ENCODE assay signal across 1 cellular context in the genomic region with DNA sequence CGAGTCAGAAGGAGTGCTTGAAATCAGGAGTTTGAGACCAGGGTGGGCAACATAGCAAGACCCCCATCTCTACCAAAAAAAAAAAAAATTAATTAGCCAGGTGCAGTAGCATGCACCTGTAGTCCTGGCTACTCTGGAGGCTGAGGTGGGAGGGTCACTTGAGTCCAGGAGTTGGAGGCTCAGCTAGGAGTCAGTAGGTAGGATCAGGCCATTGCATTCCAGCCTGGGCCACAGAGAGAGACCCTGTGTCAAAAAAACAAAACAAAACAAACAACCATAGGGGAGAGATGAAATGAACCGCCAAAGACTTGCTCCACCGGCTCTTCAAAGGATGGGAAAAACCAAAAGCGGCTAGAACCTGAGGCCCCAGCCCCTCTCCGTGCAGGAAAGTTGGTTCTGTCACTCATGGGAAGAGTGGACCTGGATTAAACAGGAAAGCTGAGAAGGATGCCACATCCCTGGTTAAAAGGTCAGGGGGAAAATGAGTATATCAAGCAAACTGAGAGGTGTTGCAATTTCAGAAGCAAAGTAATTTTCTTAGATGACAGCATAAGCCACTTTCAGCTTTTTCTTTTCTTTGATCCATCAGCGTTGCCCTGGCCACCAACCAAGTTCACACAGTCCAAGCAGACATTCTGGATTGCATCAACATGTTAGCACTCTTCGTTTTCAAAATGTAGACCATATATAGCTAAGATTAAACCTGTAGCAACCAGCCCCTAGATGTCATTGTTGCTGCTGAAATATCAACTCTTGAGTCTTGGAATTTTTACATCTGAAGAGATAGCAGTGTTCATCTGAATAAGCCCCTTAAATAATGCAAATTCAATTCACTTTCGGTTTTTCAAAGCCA.
A peak's percentile ranks its signal among the peaks of the same experiment; 100 is the strongest.
TF ChIP-seq lines count a peak whose summit lies in the region.

No MANE protein-coding gene starts in this region.

TF ChIP-seq in HepG2, 621 proteins besides CTCF, POLR2A, EP300 and RAD21 (continued from another document and continues in another):
- TF ChIP-seq, protein P1, sequence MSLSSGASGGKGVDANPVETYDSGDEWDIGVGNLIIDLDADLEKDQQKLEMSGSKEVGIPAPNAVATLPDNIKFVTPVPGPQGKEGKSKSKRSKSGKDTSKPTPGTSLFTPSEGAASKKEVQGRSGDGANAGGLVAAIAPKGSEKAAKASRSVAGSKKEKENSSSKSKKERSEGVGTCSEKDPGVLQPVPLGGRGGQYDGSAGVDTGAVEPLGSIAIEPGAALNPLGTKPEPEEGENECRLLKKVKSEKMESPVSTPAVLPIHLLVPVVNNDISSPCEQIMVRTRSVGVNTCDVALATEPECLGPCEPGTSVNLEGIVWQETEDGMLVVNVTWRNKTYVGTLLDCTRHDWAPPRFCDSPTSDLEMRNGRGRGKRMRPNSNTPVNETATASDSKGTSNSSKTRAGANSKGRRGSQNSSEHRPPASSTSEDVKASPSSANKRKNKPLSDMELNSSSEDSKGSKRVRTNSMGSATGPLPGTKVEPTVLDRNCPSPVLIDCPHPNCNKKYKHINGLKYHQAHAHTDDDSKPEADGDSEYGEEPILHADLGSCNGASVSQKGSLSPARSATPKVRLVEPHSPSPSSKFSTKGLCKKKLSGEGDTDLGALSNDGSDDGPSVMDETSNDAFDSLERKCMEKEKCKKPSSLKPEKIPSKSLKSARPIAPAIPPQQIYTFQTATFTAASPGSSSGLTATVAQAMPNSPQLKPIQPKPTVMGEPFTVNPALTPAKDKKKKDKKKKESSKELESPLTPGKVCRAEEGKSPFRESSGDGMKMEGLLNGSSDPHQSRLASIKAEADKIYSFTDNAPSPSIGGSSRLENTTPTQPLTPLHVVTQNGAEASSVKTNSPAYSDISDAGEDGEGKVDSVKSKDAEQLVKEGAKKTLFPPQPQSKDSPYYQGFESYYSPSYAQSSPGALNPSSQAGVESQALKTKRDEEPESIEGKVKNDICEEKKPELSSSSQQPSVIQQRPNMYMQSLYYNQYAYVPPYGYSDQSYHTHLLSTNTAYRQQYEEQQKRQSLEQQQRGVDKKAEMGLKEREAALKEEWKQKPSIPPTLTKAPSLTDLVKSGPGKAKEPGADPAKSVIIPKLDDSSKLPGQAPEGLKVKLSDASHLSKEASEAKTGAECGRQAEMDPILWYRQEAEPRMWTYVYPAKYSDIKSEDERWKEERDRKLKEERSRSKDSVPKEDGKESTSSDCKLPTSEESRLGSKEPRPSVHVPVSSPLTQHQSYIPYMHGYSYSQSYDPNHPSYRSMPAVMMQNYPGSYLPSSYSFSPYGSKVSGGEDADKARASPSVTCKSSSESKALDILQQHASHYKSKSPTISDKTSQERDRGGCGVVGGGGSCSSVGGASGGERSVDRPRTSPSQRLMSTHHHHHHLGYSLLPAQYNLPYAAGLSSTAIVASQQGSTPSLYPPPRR (CRISPR knock-in tag; IDR thresholded peaks at IDR 0.05; ENCODE audit: borderline replicate concordance) = no peak
- TF ChIP-seq, protein P2, sequence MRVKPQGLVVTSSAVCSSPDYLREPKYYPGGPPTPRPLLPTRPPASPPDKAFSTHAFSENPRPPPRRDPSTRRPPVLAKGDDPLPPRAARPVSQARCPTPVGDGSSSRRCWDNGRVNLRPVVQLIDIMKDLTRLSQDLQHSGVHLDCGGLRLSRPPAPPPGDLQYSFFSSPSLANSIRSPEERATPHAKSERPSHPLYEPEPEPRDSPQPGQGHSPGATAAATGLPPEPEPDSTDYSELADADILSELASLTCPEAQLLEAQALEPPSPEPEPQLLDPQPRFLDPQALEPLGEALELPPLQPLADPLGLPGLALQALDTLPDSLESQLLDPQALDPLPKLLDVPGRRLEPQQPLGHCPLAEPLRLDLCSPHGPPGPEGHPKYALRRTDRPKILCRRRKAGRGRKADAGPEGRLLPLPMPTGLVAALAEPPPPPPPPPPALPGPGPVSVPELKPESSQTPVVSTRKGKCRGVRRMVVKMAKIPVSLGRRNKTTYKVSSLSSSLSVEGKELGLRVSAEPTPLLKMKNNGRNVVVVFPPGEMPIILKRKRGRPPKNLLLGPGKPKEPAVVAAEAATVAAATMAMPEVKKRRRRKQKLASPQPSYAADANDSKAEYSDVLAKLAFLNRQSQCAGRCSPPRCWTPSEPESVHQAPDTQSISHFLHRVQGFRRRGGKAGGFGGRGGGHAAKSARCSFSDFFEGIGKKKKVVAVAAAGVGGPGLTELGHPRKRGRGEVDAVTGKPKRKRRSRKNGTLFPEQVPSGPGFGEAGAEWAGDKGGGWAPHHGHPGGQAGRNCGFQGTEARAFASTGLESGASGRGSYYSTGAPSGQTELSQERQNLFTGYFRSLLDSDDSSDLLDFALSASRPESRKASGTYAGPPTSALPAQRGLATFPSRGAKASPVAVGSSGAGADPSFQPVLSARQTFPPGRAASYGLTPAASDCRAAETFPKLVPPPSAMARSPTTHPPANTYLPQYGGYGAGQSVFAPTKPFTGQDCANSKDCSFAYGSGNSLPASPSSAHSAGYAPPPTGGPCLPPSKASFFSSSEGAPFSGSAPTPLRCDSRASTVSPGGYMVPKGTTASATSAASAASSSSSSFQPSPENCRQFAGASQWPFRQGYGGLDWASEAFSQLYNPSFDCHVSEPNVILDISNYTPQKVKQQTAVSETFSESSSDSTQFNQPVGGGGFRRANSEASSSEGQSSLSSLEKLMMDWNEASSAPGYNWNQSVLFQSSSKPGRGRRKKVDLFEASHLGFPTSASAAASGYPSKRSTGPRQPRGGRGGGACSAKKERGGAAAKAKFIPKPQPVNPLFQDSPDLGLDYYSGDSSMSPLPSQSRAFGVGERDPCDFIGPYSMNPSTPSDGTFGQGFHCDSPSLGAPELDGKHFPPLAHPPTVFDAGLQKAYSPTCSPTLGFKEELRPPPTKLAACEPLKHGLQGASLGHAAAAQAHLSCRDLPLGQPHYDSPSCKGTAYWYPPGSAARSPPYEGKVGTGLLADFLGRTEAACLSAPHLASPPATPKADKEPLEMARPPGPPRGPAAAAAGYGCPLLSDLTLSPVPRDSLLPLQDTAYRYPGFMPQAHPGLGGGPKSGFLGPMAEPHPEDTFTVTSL (CRISPR knock-in tag; IDR thresholded peaks at IDR 0.05; ENCODE audit: borderline replicate concordance) = peak; percentile 14; the same call in 1 of the 2 replicates
- TF ChIP-seq AHR (CRISPR knock-in tag; IDR thresholded peaks at IDR 0.05) = no peak
- TF ChIP-seq, protein P3, sequence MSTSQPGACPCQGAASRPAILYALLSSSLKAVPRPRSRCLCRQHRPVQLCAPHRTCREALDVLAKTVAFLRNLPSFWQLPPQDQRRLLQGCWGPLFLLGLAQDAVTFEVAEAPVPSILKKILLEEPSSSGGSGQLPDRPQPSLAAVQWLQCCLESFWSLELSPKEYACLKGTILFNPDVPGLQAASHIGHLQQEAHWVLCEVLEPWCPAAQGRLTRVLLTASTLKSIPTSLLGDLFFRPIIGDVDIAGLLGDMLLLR (CRISPR knock-in tag; IDR thresholded peaks at IDR 0.05) = no peak
- peak; percentile 52 for TF ChIP-seq FOSL2 (CRISPR knock-in tag; IDR thresholded peaks at IDR 0.05)
- no peak for TF ChIP-seq NR3C1 (CRISPR knock-in tag; IDR thresholded peaks at IDR 0.05)
- TF ChIP-seq ZNF878 (CRISPR knock-in tag; IDR thresholded peaks at IDR 0.05) = no peak
- TF ChIP-seq, protein P4, sequence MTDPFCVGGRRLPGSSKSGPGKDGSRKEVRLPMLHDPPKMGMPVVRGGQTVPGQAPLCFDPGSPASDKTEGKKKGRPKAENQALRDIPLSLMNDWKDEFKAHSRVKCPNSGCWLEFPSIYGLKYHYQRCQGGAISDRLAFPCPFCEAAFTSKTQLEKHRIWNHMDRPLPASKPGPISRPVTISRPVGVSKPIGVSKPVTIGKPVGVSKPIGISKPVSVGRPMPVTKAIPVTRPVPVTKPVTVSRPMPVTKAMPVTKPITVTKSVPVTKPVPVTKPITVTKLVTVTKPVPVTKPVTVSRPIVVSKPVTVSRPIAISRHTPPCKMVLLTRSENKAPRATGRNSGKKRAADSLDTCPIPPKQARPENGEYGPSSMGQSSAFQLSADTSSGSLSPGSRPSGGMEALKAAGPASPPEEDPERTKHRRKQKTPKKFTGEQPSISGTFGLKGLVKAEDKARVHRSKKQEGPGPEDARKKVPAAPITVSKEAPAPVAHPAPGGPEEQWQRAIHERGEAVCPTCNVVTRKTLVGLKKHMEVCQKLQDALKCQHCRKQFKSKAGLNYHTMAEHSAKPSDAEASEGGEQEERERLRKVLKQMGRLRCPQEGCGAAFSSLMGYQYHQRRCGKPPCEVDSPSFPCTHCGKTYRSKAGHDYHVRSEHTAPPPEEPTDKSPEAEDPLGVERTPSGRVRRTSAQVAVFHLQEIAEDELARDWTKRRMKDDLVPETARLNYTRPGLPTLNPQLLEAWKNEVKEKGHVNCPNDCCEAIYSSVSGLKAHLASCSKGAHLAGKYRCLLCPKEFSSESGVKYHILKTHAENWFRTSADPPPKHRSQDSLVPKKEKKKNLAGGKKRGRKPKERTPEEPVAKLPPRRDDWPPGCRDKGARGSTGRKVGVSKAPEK (CRISPR knock-in tag; IDR thresholded peaks at IDR 0.05; ENCODE audit: borderline replicate concordance) = no peak
- TF ChIP-seq CEBPB (IDR thresholded peaks at IDR 0.05; ENCODE audit: borderline replicate concordance, low read depth, low read length) = peak; percentile 73
- TF ChIP-seq, protein P5, sequence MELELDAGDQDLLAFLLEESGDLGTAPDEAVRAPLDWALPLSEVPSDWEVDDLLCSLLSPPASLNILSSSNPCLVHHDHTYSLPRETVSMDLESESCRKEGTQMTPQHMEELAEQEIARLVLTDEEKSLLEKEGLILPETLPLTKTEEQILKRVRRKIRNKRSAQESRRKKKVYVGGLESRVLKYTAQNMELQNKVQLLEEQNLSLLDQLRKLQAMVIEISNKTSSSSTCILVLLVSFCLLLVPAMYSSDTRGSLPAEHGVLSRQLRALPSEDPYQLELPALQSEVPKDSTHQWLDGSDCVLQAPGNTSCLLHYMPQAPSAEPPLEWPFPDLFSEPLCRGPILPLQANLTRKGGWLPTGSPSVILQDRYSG (CRISPR knock-in tag; IDR thresholded peaks at IDR 0.05) = no peak
- peak; percentile 65; the same call in 1 of the 2 replicates for TF ChIP-seq SOX5 (CRISPR knock-in tag; IDR thresholded peaks at IDR 0.05; ENCODE audit: borderline replicate concordance)
- TF ChIP-seq, protein P6, sequence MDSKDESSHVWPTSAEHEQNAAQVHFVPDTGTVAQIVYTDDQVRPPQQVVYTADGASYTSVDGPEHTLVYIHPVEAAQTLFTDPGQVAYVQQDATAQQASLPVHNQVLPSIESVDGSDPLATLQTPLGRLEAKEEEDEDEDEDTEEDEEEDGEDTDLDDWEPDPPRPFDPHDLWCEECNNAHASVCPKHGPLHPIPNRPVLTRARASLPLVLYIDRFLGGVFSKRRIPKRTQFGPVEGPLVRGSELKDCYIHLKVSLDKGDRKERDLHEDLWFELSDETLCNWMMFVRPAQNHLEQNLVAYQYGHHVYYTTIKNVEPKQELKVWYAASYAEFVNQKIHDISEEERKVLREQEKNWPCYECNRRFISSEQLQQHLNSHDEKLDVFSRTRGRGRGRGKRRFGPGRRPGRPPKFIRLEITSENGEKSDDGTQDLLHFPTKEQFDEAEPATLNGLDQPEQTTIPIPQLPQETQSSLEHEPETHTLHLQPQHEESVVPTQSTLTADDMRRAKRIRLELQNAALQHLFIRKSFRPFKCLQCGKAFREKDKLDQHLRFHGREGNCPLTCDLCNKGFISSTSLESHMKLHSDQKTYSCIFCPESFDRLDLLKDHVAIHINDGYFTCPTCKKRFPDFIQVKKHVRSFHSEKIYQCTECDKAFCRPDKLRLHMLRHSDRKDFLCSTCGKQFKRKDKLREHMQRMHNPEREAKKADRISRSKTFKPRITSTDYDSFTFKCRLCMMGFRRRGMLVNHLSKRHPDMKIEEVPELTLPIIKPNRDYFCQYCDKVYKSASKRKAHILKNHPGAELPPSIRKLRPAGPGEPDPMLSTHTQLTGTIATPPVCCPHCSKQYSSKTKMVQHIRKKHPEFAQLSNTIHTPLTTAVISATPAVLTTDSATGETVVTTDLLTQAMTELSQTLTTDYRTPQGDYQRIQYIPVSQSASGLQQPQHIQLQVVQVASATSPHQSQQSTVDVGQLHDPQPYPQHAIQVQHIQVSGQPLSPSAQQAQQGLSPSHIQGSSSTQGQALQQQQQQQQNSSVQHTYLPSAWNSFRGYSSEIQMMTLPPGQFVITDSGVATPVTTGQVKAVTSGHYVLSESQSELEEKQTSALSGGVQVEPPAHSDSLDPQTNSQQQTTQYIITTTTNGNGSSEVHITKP (CRISPR knock-in tag; IDR thresholded peaks at IDR 0.05; ENCODE audit: low read depth) = peak; percentile 90
- peak; percentile 66; the same call in 1 of the 2 replicates for TF ChIP-seq CEBPG (CRISPR knock-in tag; IDR thresholded peaks at IDR 0.05)
- no peak for TF ChIP-seq THYN1 (CRISPR knock-in tag; IDR thresholded peaks at IDR 0.05; ENCODE audit: borderline replicate concordance, low read depth)
- TF ChIP-seq ZNF703 (CRISPR knock-in tag; IDR thresholded peaks at IDR 0.05; ENCODE audit: borderline replicate concordance) = 0 out of 2 replicates have a peak, but pooled peaks have one; percentile 24
- no peak for TF ChIP-seq SYNCRIP (IDR thresholded peaks at IDR 0.05; ENCODE audit: insufficient read depth, low read depth, low read length)
- TF ChIP-seq, protein P7, sequence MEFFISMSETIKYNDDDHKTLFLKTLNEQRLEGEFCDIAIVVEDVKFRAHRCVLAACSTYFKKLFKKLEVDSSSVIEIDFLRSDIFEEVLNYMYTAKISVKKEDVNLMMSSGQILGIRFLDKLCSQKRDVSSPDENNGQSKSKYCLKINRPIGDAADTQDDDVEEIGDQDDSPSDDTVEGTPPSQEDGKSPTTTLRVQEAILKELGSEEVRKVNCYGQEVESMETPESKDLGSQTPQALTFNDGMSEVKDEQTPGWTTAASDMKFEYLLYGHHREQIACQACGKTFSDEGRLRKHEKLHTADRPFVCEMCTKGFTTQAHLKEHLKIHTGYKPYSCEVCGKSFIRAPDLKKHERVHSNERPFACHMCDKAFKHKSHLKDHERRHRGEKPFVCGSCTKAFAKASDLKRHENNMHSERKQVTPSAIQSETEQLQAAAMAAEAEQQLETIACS (CRISPR knock-in tag; IDR thresholded peaks at IDR 0.05) = no peak
- TF ChIP-seq NR2F2 (IDR thresholded peaks at IDR 0.05; ENCODE audit: borderline replicate concordance, low read depth) = 0 out of 2 replicates have a peak, but pooled peaks have one; percentile 17
- no peak for TF ChIP-seq ZNF7 (CRISPR knock-in tag; IDR thresholded peaks at IDR 0.05)
- TF ChIP-seq, protein P8, sequence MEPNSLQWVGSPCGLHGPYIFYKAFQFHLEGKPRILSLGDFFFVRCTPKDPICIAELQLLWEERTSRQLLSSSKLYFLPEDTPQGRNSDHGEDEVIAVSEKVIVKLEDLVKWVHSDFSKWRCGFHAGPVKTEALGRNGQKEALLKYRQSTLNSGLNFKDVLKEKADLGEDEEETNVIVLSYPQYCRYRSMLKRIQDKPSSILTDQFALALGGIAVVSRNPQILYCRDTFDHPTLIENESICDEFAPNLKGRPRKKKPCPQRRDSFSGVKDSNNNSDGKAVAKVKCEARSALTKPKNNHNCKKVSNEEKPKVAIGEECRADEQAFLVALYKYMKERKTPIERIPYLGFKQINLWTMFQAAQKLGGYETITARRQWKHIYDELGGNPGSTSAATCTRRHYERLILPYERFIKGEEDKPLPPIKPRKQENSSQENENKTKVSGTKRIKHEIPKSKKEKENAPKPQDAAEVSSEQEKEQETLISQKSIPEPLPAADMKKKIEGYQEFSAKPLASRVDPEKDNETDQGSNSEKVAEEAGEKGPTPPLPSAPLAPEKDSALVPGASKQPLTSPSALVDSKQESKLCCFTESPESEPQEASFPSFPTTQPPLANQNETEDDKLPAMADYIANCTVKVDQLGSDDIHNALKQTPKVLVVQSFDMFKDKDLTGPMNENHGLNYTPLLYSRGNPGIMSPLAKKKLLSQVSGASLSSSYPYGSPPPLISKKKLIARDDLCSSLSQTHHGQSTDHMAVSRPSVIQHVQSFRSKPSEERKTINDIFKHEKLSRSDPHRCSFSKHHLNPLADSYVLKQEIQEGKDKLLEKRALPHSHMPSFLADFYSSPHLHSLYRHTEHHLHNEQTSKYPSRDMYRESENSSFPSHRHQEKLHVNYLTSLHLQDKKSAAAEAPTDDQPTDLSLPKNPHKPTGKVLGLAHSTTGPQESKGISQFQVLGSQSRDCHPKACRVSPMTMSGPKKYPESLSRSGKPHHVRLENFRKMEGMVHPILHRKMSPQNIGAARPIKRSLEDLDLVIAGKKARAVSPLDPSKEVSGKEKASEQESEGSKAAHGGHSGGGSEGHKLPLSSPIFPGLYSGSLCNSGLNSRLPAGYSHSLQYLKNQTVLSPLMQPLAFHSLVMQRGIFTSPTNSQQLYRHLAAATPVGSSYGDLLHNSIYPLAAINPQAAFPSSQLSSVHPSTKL (CRISPR knock-in tag; IDR thresholded peaks at IDR 0.05) = peak; percentile 77
- TF ChIP-seq NCOR1 (IDR thresholded peaks at IDR 0.05; ENCODE audit: borderline replicate concordance, low read length) = peak; percentile 26; the same call in 1 of the 2 replicates
